In genomic region chr9:37913480-37914153, GRCh38 we compare ENCODE assay signal across 8 cellular contexts. TPM values are rescaled to one million over a fixed set of nuclear protein-coding genes. Genes with fewer than 3 reads are reported as not detected.
DNase-seq lines count a peak whose midpoint lies in the region; ATAC-seq and TF ChIP-seq lines count a peak whose summit lies in the region.

No MANE protein-coding gene starts in this region.

- no peak overlapping the region for H3K4me3 ChIP-seq in left lung

- H3K27ac Mint-ChIP-seq in chondrocyte (ENCODE audit: unreplicated experiment), result no peak overlapping the region

- H3K4me3 Mint-ChIP-seq in chondrocyte (ENCODE audit: unreplicated experiment), result no peak overlapping the region

- H3K27me3 ChIP-seq in left lung, result no peaks in the 10 kb centered on the region

- H3K36me3 ChIP-seq in left lung, result peaks cover 0 to 6% of the 10 kb centered on the region in 2 donors

- peak; percentile 98 for TF ChIP-seq CTCF in chondrocyte (IDR thresholded peaks at IDR 0.05)
- TF ChIP-seq CTCF in left lung (IDR thresholded peaks at IDR 0.05), result peak; percentile 97 to 98

- no peaks in the 10 kb centered on the region for H3K9me3 ChIP-seq in left lung

- H3K27ac ChIP-seq in left lung, result no peak overlapping the region

- no peaks in the 10 kb centered on the region for H3K27me3 Mint-ChIP-seq in chondrocyte (ENCODE audit: low read depth)

- DNase-seq in activated gamma-delta T cell treated with Interleukin-2 at 50 U/mL for 16 hours (peak; percentile 79), activated gamma-delta T cell (lab: John Stamatoyannopoulos, UW) (no peak), NCI-H345 (lab: John Stamatoyannopoulos, UW) (peak; percentile 78), chondrocyte (ENCODE audit: low spot score) (no peak), left lung (peak in 1 of 2 donors; percentile 76)
- peak; percentile 26 to 77 (median 62) for DNase-seq in stimulated activated CD4-positive, alpha-beta T cell treated with anti-CD3 and anti-CD28 coated beads, TNF-alpha, amount 100 ng/mL, for 1 hour (ENCODE audit: low read depth in 3 of 3, low spot score in 1 of 3)

- ATAC-seq in HG03103 (IDR thresholded peaks at IDR 0.05; ENCODE audit: low read depth, unreplicated experiment), result peak; percentile 69
- ATAC-seq in activated CD4-positive, CD25-positive, alpha-beta regulatory T cell treated with anti-CD3 and anti-CD28 coated beads, Interleukin-2, amount 50 U/mL, for 24 hours, result peak; percentile 72 to 77
- ATAC-seq in left lung, result peak; percentile 87

- H3K36me3 Mint-ChIP-seq in chondrocyte (ENCODE audit: low read depth), result peaks cover 4% of the 10 kb centered on the region

- H3K4me1 ChIP-seq in left lung, result peaks cover 5 to 44% of the 10 kb centered on the region in 2 donors

- peaks cover 12% of the 10 kb centered on the region for H3K4me1 Mint-ChIP-seq in chondrocyte (ENCODE audit: low read depth)

- H3K9me3 Mint-ChIP-seq in chondrocyte (ENCODE audit: low read depth), result no peaks in the 10 kb centered on the region

- intact Hi-C loops in left lung (cut with DNase I), result loop anchor here in 1 of 2 donors (10.0 kb wide), 2 partner anchors 171 to 451 kb away; no protein-coding TSS in a partner anchor

RNA-seq across cellular contexts. Expression of gene SLC25A51, which starts 9.7 kb away (rescaled TPM):
- total RNA-seq in chondrocyte, result 50.1 to 52.5 TPM (median 50.5 TPM) in 3 replicates
- total RNA-seq in left lung, result 10 to 100 TPM; 30.8 to 39.9 TPM

Comparison
In these comparisons a context has a peak if more than half of its experiments do, and no peak if none do; other contexts are left out.
1. DNase-seq: peak in activated gamma-delta T cell treated with Interleukin-2 at 50 U/mL for 16 hours (single experiment), NCI-H345 (single experiment) and stimulated activated CD4-positive, alpha-beta T cell treated with anti-CD3 and anti-CD28 coated beads, TNF-alpha, amount 100 ng/mL, for 1 hour (3 of 3); none in activated gamma-delta T cell (single experiment) and chondrocyte (single experiment).
2. Peak in every context shown above with its lines, with median percentiles within 50 percentile points of each other: ATAC-seq.